Comparison of ENCODE assay signal across 8 cellular contexts in the genomic region with DNA sequence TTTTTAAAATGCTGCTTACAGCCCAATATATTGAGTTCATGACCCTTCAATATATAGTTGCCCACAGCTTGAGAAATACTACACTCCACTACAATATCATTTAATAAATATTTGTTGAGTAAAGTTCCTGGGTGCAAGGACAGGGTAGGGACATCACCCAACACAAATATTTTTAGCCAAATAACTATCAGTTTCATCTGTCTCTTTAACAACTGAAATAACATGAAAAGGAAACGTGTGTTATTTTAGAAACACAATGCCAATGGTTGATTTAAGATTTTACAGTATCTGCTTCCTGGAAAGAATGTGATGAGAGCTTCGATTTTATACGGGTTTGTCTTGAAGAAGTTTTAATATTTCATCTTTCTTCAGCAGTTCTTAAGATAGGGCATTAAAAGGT.
A peak's percentile ranks its signal among the peaks of the same experiment; 100 is the strongest.
DNase-seq lines count a peak whose midpoint lies in the region; ATAC-seq and TF ChIP-seq lines count a peak whose summit lies in the region.

No MANE protein-coding gene starts in this region.

- peak overlapping the region; percentile 72 to 80 for H3K4me3 Mint-ChIP-seq in activated T-cell treated with anti-CD3 and anti-CD28 coated beads, Interleukin-2, amount 50 U/mL, for 72 hours

- peaks cover 27% of the 10 kb centered on the region for H3K4me1 Mint-ChIP-seq in activated T-cell treated with anti-CD3 and anti-CD28 coated beads, Interleukin-2, amount 50 U/mL, for 72 hours (ENCODE audit: low read depth)

- H3K27me3 ChIP-seq in upper lobe of left lung, result no peaks in the 10 kb centered on the region

- peak overlapping the region; percentile 77 for H3K27ac Mint-ChIP-seq in activated T-cell treated with anti-CD3 and anti-CD28 coated beads, Interleukin-2, amount 50 U/mL, for 72 hours

- peak overlapping the region; percentile 66 for H3K27ac ChIP-seq in caudate nucleus (ENCODE audit: low read depth, low read length)
- peak overlapping the region in 3 of 4 donors; percentile 23 to 69 (median 38) for H3K27ac ChIP-seq in upper lobe of left lung

- no peaks in the 10 kb centered on the region for H3K36me3 ChIP-seq in upper lobe of left lung

- WGBS in upper lobe of left lung, 2 donors, result 6 to 12% methylated on average over 3 of the region's 3 CpGs

- TF ChIP-seq CTCF in upper lobe of left lung (IDR thresholded peaks at IDR 0.05), result no peak

- H3K9me3 ChIP-seq in upper lobe of left lung, result no peaks in the 10 kb centered on the region

- DNase-seq in activated T-cell treated with anti-CD3 and anti-CD28 coated beads, Interleukin-2, amount 50 U/mL, for 72 hours, result no peak
- DNase-seq in activated T-cell treated with anti-CD3 and anti-CD28 coated beads, Interleukin-2, amount 50 U/mL, for 48 hours, result no peak
- DNase-seq in caudate nucleus (lab: John Stamatoyannopoulos, UW) (no peak), upper lobe of left lung (no peak), cerebellar cortex (ENCODE audit: low spot score) (no peak), NCI-H2107 treated with DMSO at 0.1 percent for 48 hours (lab: John Stamatoyannopoulos, UW; ENCODE audit: unreplicated experiment) (no peak), anterior cingulate cortex (lab: John Stamatoyannopoulos, UW) (no peak)

- no peaks in the 10 kb centered on the region for H3K36me3 Mint-ChIP-seq in activated T-cell treated with anti-CD3 and anti-CD28 coated beads, Interleukin-2, amount 50 U/mL, for 72 hours (ENCODE audit: insufficient read depth in 2 of 2)

- H3K27me3 Mint-ChIP-seq in activated T-cell treated with anti-CD3 and anti-CD28 coated beads, Interleukin-2, amount 50 U/mL, for 72 hours (ENCODE audit: low read depth), result peaks cover 6% of the 10 kb centered on the region

- ATAC-seq in activated T-cell treated with anti-CD3 and anti-CD28 coated beads, Interleukin-2, amount 50 U/mL, for 72 hours (replicated peaks in 1 of 2), result no peak
- ATAC-seq in HG03135 (IDR thresholded peaks at IDR 0.05; ENCODE audit: unreplicated experiment) (peak; percentile 32), upper lobe of left lung (ENCODE audit: low FRiP score in 2 of 2) (no peak)

- no peak for TF ChIP-seq POLR2A in upper lobe of left lung (IDR thresholded peaks at IDR 0.05)

- no peaks in the 10 kb centered on the region for H3K9me3 Mint-ChIP-seq in activated T-cell treated with anti-CD3 and anti-CD28 coated beads, Interleukin-2, amount 50 U/mL, for 72 hours

- peaks cover 0 to 12% (median 9%) of the 10 kb centered on the region in 4 donors for H3K4me1 ChIP-seq in upper lobe of left lung

- no peak for TF ChIP-seq EP300 in upper lobe of left lung (IDR thresholded peaks at IDR 0.05)

- H3K4me3 ChIP-seq in upper lobe of left lung, result no peak overlapping the region
